ENCODE assay signal across 8 cellular contexts in the genomic region with DNA sequence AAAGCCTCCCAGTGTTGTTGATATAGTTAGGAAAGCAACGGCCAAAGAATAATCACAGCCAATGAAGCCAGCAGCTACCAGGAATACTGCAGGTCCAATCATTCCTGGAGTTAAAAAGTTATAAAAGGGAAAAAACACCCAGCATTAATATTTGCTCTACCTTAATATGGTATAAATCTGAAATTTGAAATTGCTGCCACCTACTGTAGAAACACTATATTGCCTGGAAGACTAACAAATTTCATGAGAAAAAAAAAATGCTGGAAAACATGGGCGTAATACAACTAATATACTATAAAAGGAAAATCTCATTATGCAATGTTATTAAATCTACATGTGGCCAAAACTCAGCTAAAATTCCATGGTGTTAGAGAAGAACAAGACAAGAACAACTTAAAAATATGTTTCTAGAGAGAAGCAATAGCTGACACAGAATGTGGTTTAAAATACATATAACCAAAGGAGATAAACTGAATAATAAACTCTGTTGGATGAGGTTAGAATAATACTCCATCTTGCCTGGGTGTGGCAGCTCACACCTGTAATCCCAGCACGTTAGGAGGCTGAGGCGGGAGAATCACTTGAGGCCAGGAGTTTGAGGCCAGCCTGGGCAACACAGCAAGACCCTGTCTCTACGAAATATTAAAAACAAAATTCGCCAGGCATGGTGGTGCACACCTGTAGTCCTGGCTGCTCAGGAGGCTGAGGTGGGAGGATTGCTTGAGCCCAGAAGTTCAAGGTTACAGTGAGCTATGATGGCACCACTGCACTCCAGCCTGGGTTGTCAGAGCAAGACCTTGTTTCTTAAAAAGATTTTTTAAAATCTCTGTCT. TPM values are rescaled to one million over a fixed set of nuclear protein-coding genes. Genes with fewer than 3 reads are reported as not detected.
DNase-seq lines count a peak whose midpoint lies in the region; ATAC-seq and TF ChIP-seq lines count a peak whose summit lies in the region.

No MANE protein-coding gene starts in this region.

- H3K27me3 Mint-ChIP-seq in activated naive CD4-positive, alpha-beta T cell treated with anti-CD3 and anti-CD28 coated beads, Interleukin-2, amount 10 ng/mL, durations not matched to agents 7 days and 5 days: no peaks in the 10 kb centered on the region

- H3K27ac ChIP-seq in neutrophil: no peak overlapping the region

- CTCF ChIA-PET in activated naive CD4-positive, alpha-beta T cell treated with anti-CD3 and anti-CD28 coated beads, Interleukin-2, amount 10 ng/mL, durations not matched to agents 7 days and 5 days (lab: Charles Lee): interaction anchor here (0.6 to 4.8 kb wide), 28 partner anchors 10 to 325 kb away, joined by 3 to 41 read pairs (median 4); a partner anchor contains a TSS

- no peaks in the 10 kb centered on the region for H3K27me3 ChIP-seq in neutrophil

- peak; percentile 38 for DNase-seq in Daoy (ENCODE audit: low read depth)
- peak; percentile 31 for DNase-seq in HS-5 (ENCODE audit: low read depth)
- peak; percentile 35 for DNase-seq in SKM-1 (lab: John Stamatoyannopoulos, UW; ENCODE audit: unreplicated experiment)
- peak; percentile 82 for DNase-seq in fibroblast of peridontal ligament (ENCODE audit: extremely low read depth)
- no peak for DNase-seq in activated naive CD4-positive, alpha-beta T cell treated with anti-CD3 and anti-CD28 coated beads, Interleukin-2, amount 10 ng/mL, durations not matched to agents 7 days and 5 days
- DNase-seq in activated CD4-positive, alpha-beta T cell treated with anti-CD3 and anti-CD28 coated beads for 48 hours: no peak

- peak; percentile 68 for TF ChIP-seq CTCF in neutrophil (IDR thresholded peaks at IDR 0.05)

- H3K4me3 ChIP-seq in neutrophil (ENCODE audit: low read depth in 1 of 2, low read length in 1 of 2): no peak overlapping the region

- no peaks in the 10 kb centered on the region for H3K9me3 ChIP-seq in neutrophil

- H3K36me3 ChIP-seq in neutrophil: peaks cover 86% of the 10 kb centered on the region

- H3K4me3 Mint-ChIP-seq in activated naive CD4-positive, alpha-beta T cell treated with anti-CD3 and anti-CD28 coated beads, Interleukin-2, amount 10 ng/mL, durations not matched to agents 7 days and 5 days: no peak overlapping the region

- ATAC-seq in GM18498 (IDR thresholded peaks at IDR 0.05; ENCODE audit: unreplicated experiment): no peak

- H3K9me3 Mint-ChIP-seq in activated naive CD4-positive, alpha-beta T cell treated with anti-CD3 and anti-CD28 coated beads, Interleukin-2, amount 10 ng/mL, durations not matched to agents 7 days and 5 days: no peaks in the 10 kb centered on the region

- no peak overlapping the region for H3K27ac Mint-ChIP-seq in activated naive CD4-positive, alpha-beta T cell treated with anti-CD3 and anti-CD28 coated beads, Interleukin-2, amount 10 ng/mL, durations not matched to agents 7 days and 5 days

- H3K4me1 ChIP-seq in neutrophil (ENCODE audit: control insufficient read depth in 1 of 2, insufficient read depth in 1 of 2, low read depth in 1 of 2, low read length in 1 of 2): no peaks in the 10 kb centered on the region

- H3K36me3 Mint-ChIP-seq in activated naive CD4-positive, alpha-beta T cell treated with anti-CD3 and anti-CD28 coated beads, Interleukin-2, amount 10 ng/mL, durations not matched to agents 7 days and 5 days: peaks cover 32% of the 10 kb centered on the region

- no peaks in the 10 kb centered on the region for H3K4me1 Mint-ChIP-seq in activated naive CD4-positive, alpha-beta T cell treated with anti-CD3 and anti-CD28 coated beads, Interleukin-2, amount 10 ng/mL, durations not matched to agents 7 days and 5 days

RNA-seq across cellular contexts. Expression of a gene that starts 43.1 kb away (rescaled TPM):
- total RNA-seq in Daoy (2014; rRNA removed; shearing (Covaris generic)): 4.8 and 5.0 TPM in 2 replicates

Comparison
In these comparisons a context has a peak if more than half of its experiments do, and no peak if none do; other contexts are left out.
1. DNase-seq: peak in Daoy (single experiment), HS-5 (single experiment), SKM-1 (single experiment) and fibroblast of peridontal ligament (single experiment); none in activated naive CD4-positive, alpha-beta T cell treated with anti-CD3 and anti-CD28 coated beads, Interleukin-2, amount 10 ng/mL, durations not matched to agents 7 days and 5 days (single experiment) and activated CD4-positive, alpha-beta T cell treated with anti-CD3 and anti-CD28 coated beads for 48 hours (single experiment).